Comparison of ENCODE assay signal across 18 cellular contexts in the genomic region with DNA sequence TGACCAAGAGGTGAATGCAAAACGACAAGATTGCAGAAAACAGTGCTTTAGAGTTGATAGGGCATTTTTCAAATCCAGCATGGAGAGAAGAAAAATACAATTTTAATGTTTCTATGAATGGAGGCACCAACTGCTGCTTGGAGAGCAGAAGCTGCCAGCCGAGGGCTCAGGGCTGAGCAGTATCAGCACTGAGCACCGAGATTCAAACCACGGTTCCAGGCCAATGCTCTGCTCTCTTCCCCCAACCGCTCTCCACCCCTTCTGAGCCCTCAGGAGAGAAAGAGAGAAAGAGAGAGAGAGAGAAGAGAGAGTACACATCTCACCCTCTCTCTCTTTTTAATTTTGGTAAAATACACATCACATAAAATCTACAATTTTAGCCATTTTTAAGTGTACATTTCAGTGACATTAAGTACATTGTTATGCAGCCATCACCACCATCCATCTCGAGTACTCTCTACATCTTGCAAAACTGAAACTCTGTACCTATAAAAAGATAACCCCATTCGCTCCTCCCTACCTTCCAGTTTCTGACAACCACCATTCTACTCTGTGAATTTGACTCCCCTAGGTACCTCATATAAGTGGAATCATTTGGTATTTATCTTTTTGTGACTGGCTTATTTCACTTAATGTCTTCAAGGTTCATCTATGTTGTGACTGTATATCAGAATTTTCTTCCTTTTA.
DNase-seq lines count a peak whose midpoint lies in the region; ATAC-seq and TF ChIP-seq lines count a peak whose summit lies in the region.
"Had no signal": no experiment of that assay in that cellular context is flagged by ENCODE, and none has a peak within 500 bp of the region (broad histone marks: within the 10 kb centered on the region; RNA-seq: fewer than 3 reads in every experiment).

No MANE protein-coding gene starts in this region.

- H3K9me2 ChIP-seq in GM23338 (ENCODE audit: insufficient read depth), result peaks cover 3% of the 10 kb centered on the region; the same call in 1 of the 2 replicates

- H3K27ac ChIP-seq in neural progenitor cell, result no peak overlapping the region
- H3K27ac ChIP-seq in GM23338 (ENCODE audit: low read depth), result no peak overlapping the region
- no peak overlapping the region for H3K27ac ChIP-seq in Peyer's patch

- no peaks in the 10 kb centered on the region; the same call in none of the 2 replicates for H3K27me3 ChIP-seq in GM06990 (replicated peaks; ENCODE audit: control insufficient read depth, insufficient read depth, low read length)
- H3K27me3 ChIP-seq in neural progenitor cell, result no peaks in the 10 kb centered on the region
- H3K27me3 ChIP-seq in GM23338 (ENCODE audit: insufficient read depth), result no peaks in the 10 kb centered on the region
- H3K27me3 ChIP-seq in Peyer's patch, result no peaks in the 10 kb centered on the region

- H3K4me2 ChIP-seq in neural progenitor cell (no peak overlapping the region), GM23338 (no peak overlapping the region)

- H3K36me3 Mint-ChIP-seq in neural progenitor cell, result no peaks in the 10 kb centered on the region
- H3K36me3 Mint-ChIP-seq in GM23338 (ENCODE audit: low read depth), result no peaks in the 10 kb centered on the region
- H3K36me3 Mint-ChIP-seq: CD14-positive monocyte; CD8-positive, alpha-beta memory T cell had no signal

- H3K9me3 Mint-ChIP-seq in neural progenitor cell (no peaks in the 10 kb centered on the region), GM23338 (no peaks in the 10 kb centered on the region)
- H3K9me3 Mint-ChIP-seq: CD14-positive monocyte; CD8-positive, alpha-beta memory T cell; H9 had no signal

- no peak overlapping the region for H2AFZ ChIP-seq in neural progenitor cell (replicated peaks)
- no peak overlapping the region for H2AFZ ChIP-seq in GM23338

- H3F3A ChIP-seq in neural progenitor cell (ENCODE audit: low read depth) (peaks cover 13% of the 10 kb centered on the region), GM23338 (replicated peaks; ENCODE audit: low read depth) (no peaks in the 10 kb centered on the region)

- H3K27me3 Mint-ChIP-seq in neural progenitor cell (ENCODE audit: insufficient read depth, low read depth) (peaks cover 5% of the 10 kb centered on the region), GM23338 (ENCODE audit: insufficient read depth, low read depth, poor library complexity) (peaks cover 2% of the 10 kb centered on the region)

- H3K36me3 ChIP-seq in GM06990 (ENCODE audit: control insufficient read depth, insufficient read depth, low read length), result no peaks in the 10 kb centered on the region
- H3K36me3 ChIP-seq in neural progenitor cell, result no peaks in the 10 kb centered on the region
- no peaks in the 10 kb centered on the region for H3K36me3 ChIP-seq in GM23338 (ENCODE audit: insufficient read depth)
- no peaks in the 10 kb centered on the region for H3K36me3 ChIP-seq in Peyer's patch

- ATAC-seq in HG02588 (IDR thresholded peaks at IDR 0.05; ENCODE audit: unreplicated experiment), result no peak
- no peak for ATAC-seq in GM23338
- ATAC-seq: HepG2 had no signal

- peaks cover 8% of the 10 kb centered on the region for H3K4me1 Mint-ChIP-seq in neural progenitor cell
- no peaks in the 10 kb centered on the region for H3K4me1 Mint-ChIP-seq in GM23338
- H3K4me1 Mint-ChIP-seq: B cell; CD14-positive monocyte; CD8-positive, alpha-beta memory T cell had no signal

- H3K79me2 ChIP-seq in neural progenitor cell (ENCODE audit: low read depth) (no peaks in the 10 kb centered on the region), GM23338 (replicated peaks; ENCODE audit: insufficient read depth) (no peaks in the 10 kb centered on the region)

- H3K4me3 ChIP-seq in GM06990 (replicated peaks; ENCODE audit: low read depth, low read length), result no peak overlapping the region
- no peak overlapping the region for H3K4me3 ChIP-seq in neural progenitor cell
- H3K4me3 ChIP-seq in GM23338, result no peak overlapping the region
- no peak overlapping the region for H3K4me3 ChIP-seq in Peyer's patch

- H3K9me3 ChIP-seq in neural progenitor cell (ENCODE audit: low read depth) (no peaks in the 10 kb centered on the region), Peyer's patch (no peaks in the 10 kb centered on the region)
- H3K9me3 ChIP-seq: Caco-2 had no signal

- no peak overlapping the region for H3K9ac ChIP-seq in neural progenitor cell

- TF ChIP-seq POLR2A in Peyer's patch (IDR thresholded peaks at IDR 0.05), result no peak

- H3K4me3 Mint-ChIP-seq in neural progenitor cell (no peak overlapping the region), GM23338 (no peak overlapping the region)
- H3K4me3 Mint-ChIP-seq: B cell; CD14-positive monocyte; CD8-positive, alpha-beta memory T cell; H9 had no signal

- peaks cover 4% of the 10 kb centered on the region for H4K20me1 ChIP-seq in neural progenitor cell (ENCODE audit: low read depth)
- H4K20me1 ChIP-seq in GM23338 (replicated peaks; ENCODE audit: insufficient read depth), result no peaks in the 10 kb centered on the region

- peaks cover 18% of the 10 kb centered on the region for H3K4me1 ChIP-seq in neural progenitor cell
- peaks cover 17% of the 10 kb centered on the region for H3K4me1 ChIP-seq in GM23338 (ENCODE audit: insufficient read depth)
- H3K4me1 ChIP-seq in Peyer's patch, result no peaks in the 10 kb centered on the region
- H3K4me1 ChIP-seq: Caco-2 had no signal

- TF ChIP-seq CTCF in GM06990 (IDR thresholded peaks at IDR 0.05; ENCODE audit: insufficient read depth, low read length, poor library complexity, severe bottlenecking), result no peak
- TF ChIP-seq CTCF in GM13976 (IDR thresholded peaks at IDR 0.05; ENCODE audit: borderline replicate concordance, control extremely low read depth, extremely low read depth, insufficient read depth, missing control alignments), result no peak
- TF ChIP-seq CTCF in GM20000 (IDR thresholded peaks at IDR 0.05; ENCODE audit: extremely low read depth, missing control alignments), result no peak
- TF ChIP-seq CTCF in neural progenitor cell (IDR thresholded peaks at IDR 0.05), result no peak
- TF ChIP-seq CTCF in GM23338 (conservative IDR thresholded peaks at IDR 0.05; ENCODE audit: low read depth in 2 of 2), result no peak
- no peak for TF ChIP-seq CTCF in Peyer's patch (IDR thresholded peaks at IDR 0.05)

- DNase-seq in GM06990 (ENCODE audit: extremely low read depth, insufficient read length) (peak; percentile 8), GM13976 (ENCODE audit: low spot score) (peak; percentile 21), GM20000 (ENCODE audit: low spot score) (peak; percentile 19), neural progenitor cell (ENCODE audit: low spot score) (no peak), GM23338 (ENCODE audit: low spot score) (no peak), NCI-H446 (lab: John Stamatoyannopoulos, UW) (no peak), Peyer's patch (no peak)
- DNase-seq: ACHN; Caco-2; CD8-positive, alpha-beta memory T cell; DND-41; GDM1; GOT3; H9 had no signal

- in situ Hi-C loops in GM13976 (cut with MboI; ENCODE audit: low sequenced_read_pairs, unreplicated experiment), result no loop called here

- H3K27ac Mint-ChIP-seq in neural progenitor cell (peak overlapping the region; percentile 36), GM23338 (no peak overlapping the region)
- H3K27ac Mint-ChIP-seq: B cell; CD14-positive monocyte; CD8-positive, alpha-beta memory T cell; H9 had no signal

TF ChIP-seq in GM23338, 12 proteins besides CTCF, POLR2A, EP300 and RAD21:
- TF ChIP-seq ZNF114 (CRISPR knock-in tag; IDR thresholded peaks at IDR 0.05) (no peak), CREB1 (CRISPR knock-in tag; IDR thresholded peaks at IDR 0.05; ENCODE audit: low read depth) (no peak), ZNF331 (CRISPR knock-in tag; IDR thresholded peaks at IDR 0.05; ENCODE audit: low read depth) (no peak), EZH2phosphoT487 (IDR thresholded peaks at IDR 0.05; ENCODE audit: unreplicated experiment) (no peak), JUNB (IDR thresholded peaks at IDR 0.05; ENCODE audit: unreplicated experiment) (no peak), STAT1 (IDR thresholded peaks at IDR 0.05; ENCODE audit: unreplicated experiment) (no peak)
- TF ChIP-seq, protein P1, sequence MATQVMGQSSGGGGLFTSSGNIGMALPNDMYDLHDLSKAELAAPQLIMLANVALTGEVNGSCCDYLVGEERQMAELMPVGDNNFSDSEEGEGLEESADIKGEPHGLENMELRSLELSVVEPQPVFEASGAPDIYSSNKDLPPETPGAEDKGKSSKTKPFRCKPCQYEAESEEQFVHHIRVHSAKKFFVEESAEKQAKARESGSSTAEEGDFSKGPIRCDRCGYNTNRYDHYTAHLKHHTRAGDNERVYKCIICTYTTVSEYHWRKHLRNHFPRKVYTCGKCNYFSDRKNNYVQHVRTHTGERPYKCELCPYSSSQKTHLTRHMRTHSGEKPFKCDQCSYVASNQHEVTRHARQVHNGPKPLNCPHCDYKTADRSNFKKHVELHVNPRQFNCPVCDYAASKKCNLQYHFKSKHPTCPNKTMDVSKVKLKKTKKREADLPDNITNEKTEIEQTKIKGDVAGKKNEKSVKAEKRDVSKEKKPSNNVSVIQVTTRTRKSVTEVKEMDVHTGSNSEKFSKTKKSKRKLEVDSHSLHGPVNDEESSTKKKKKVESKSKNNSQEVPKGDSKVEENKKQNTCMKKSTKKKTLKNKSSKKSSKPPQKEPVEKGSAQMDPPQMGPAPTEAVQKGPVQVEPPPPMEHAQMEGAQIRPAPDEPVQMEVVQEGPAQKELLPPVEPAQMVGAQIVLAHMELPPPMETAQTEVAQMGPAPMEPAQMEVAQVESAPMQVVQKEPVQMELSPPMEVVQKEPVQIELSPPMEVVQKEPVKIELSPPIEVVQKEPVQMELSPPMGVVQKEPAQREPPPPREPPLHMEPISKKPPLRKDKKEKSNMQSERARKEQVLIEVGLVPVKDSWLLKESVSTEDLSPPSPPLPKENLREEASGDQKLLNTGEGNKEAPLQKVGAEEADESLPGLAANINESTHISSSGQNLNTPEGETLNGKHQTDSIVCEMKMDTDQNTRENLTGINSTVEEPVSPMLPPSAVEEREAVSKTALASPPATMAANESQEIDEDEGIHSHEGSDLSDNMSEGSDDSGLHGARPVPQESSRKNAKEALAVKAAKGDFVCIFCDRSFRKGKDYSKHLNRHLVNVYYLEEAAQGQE (IDR thresholded peaks at IDR 0.05; ENCODE audit: unreplicated experiment), result no peak
- TF ChIP-seq, protein P2, sequence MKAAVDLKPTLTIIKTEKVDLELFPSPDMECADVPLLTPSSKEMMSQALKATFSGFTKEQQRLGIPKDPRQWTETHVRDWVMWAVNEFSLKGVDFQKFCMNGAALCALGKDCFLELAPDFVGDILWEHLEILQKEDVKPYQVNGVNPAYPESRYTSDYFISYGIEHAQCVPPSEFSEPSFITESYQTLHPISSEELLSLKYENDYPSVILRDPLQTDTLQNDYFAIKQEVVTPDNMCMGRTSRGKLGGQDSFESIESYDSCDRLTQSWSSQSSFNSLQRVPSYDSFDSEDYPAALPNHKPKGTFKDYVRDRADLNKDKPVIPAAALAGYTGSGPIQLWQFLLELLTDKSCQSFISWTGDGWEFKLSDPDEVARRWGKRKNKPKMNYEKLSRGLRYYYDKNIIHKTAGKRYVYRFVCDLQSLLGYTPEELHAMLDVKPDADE (IDR thresholded peaks at IDR 0.05), result no peak
TF ChIP-seq in GM23338: peak in this region for 0.

Comparison
In these comparisons a context has a peak if more than half of its experiments do, and no peak if none do; other contexts are left out.
1. DNase-seq: peak in GM06990 (single experiment), GM13976 (single experiment) and GM20000 (single experiment); none in neural progenitor cell (single experiment), GM23338 (single experiment), NCI-H446 (0 of 2) and Peyer's patch (0 of 3).